ENCODE assay signal across 15 cellular contexts in the genomic region with DNA sequence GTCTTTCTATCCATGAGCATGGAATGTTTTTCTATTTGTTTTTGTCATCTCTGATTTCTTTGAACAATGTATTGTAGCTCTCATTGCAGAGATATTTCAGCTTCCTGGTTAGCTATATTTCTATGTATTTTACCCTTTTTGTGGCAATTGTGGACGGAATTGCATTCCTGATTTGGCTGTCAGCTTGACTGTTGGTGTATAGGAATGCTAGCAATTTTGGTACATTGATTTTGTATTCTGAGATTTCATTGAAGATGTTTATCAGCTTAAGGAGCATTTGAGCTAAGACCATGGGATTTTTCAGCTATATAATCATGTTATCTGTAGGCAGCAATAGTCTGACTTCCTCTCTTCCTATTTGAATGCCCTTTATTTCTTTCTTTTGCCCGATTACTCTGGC.
DNase-seq lines count a peak whose midpoint lies in the region; ATAC-seq and TF ChIP-seq lines count a peak whose summit lies in the region.
"Had no signal": no experiment of that assay in that cellular context is flagged by ENCODE, and none has a peak within 500 bp of the region (broad histone marks: within the 10 kb centered on the region; RNA-seq: fewer than 3 reads in every experiment).

No MANE protein-coding gene starts in this region.

- CTCF ChIA-PET in activated naive CD4-positive, alpha-beta T cell treated with anti-CD3 and anti-CD28 coated beads, Interleukin-2, amount 10 ng/mL, durations not matched to agents 7 days and 5 days (lab: Charles Lee) = no interaction called here

- no peaks in the 10 kb centered on the region for H4K20me1 ChIP-seq in smooth muscle cell (ENCODE audit: low read depth)

- H3F3A ChIP-seq in smooth muscle cell (ENCODE audit: low read depth) = no peaks in the 10 kb centered on the region

- peak overlapping the region; percentile 0 for H2AFZ ChIP-seq in smooth muscle cell (ENCODE audit: low read depth)

- H3K27me3 Mint-ChIP-seq in stimulated activated naive CD8-positive, alpha-beta T cell treated with anti-CD3 and anti-CD28 coated beads, Interleukin-15, amount 100 ng/mL, for 72 hours = no peaks in the 10 kb centered on the region
- no peaks in the 10 kb centered on the region for H3K27me3 Mint-ChIP-seq in activated naive CD4-positive, alpha-beta T cell treated with anti-CD3 and anti-CD28 coated beads, Interleukin-2, amount 10 ng/mL, durations not matched to agents 7 days and 5 days
- H3K27me3 Mint-ChIP-seq: IgD-negative memory B cell had no signal

- DNase-seq in ELR (ENCODE audit: low read depth) = peak; percentile 4
- peak in 1 of 2 experiments; percentile 43 for DNase-seq in SJSA1 (ENCODE audit: low read depth in 1 of 2, low spot score in 2 of 2)
- peak; percentile 55 for DNase-seq in astrocyte of the spinal cord (ENCODE audit: low read depth, low spot score)
- no peak for DNase-seq in smooth muscle cell (lab: John Stamatoyannopoulos, UW; ENCODE audit: unreplicated experiment)
- no peak for DNase-seq in stimulated activated naive CD8-positive, alpha-beta T cell treated with anti-CD3 and anti-CD28 coated beads, Interleukin-15, amount 100 ng/mL, for 72 hours
- no peak for DNase-seq in activated naive CD4-positive, alpha-beta T cell treated with anti-CD3 and anti-CD28 coated beads, Interleukin-2, amount 10 ng/mL, durations not matched to agents 7 days and 5 days
- DNase-seq in NCI-H2081 (lab: John Stamatoyannopoulos, UW) = no peak
- DNase-seq: CD8-positive, alpha-beta T cell; COR-L47; DND-41; HCEC 1CT; HFFc6 had no signal

- no peak overlapping the region for H3K4me3 ChIP-seq in SJSA1
- H3K4me3 ChIP-seq in astrocyte of the spinal cord (ENCODE audit: low read depth, low read length) = no peak overlapping the region
- no peak overlapping the region for H3K4me3 ChIP-seq in smooth muscle cell

- no peak for TF ChIP-seq CTCF in astrocyte of the spinal cord (IDR thresholded peaks at IDR 0.05; ENCODE audit: low read depth, low read length)
- TF ChIP-seq CTCF in smooth muscle cell (IDR thresholded peaks at IDR 0.05; ENCODE audit: borderline replicate concordance, insufficient read depth, poor library complexity, severe bottlenecking) = no peak

- no peaks in the 10 kb centered on the region; the same call in 1 of the 2 replicates for H3K4me1 ChIP-seq in SJSA1 (replicated peaks)
- H3K4me1 ChIP-seq in smooth muscle cell (ENCODE audit: low read depth) = peaks cover 11% of the 10 kb centered on the region

- ATAC-seq in stimulated activated naive CD8-positive, alpha-beta T cell treated with anti-CD3 and anti-CD28 coated beads, Interleukin-15, amount 100 ng/mL, for 72 hours = no peak
- ATAC-seq: CD8-positive, alpha-beta T cell had no signal

- H3K27ac ChIP-seq in SJSA1 (peak overlapping the region; percentile 76), smooth muscle cell (ENCODE audit: low read depth) (peak overlapping the region; percentile 22)
- H3K27ac ChIP-seq: HL-60 had no signal

- no peaks in the 10 kb centered on the region for H3K9me3 ChIP-seq in SJSA1 (replicated peaks)
- H3K9me3 ChIP-seq in smooth muscle cell (replicated peaks; ENCODE audit: low read depth) = no peaks in the 10 kb centered on the region

- H3K9ac ChIP-seq in smooth muscle cell (ENCODE audit: low read depth) = no peak overlapping the region

- no peaks in the 10 kb centered on the region for H3K79me2 ChIP-seq in smooth muscle cell (ENCODE audit: low read depth)

- H3K9me3 Mint-ChIP-seq in stimulated activated naive CD8-positive, alpha-beta T cell treated with anti-CD3 and anti-CD28 coated beads, Interleukin-15, amount 100 ng/mL, for 72 hours = peaks cover 0 to 15% of the 10 kb centered on the region in 2 donors
- H3K9me3 Mint-ChIP-seq in activated naive CD4-positive, alpha-beta T cell treated with anti-CD3 and anti-CD28 coated beads, Interleukin-2, amount 10 ng/mL, durations not matched to agents 7 days and 5 days = no peaks in the 10 kb centered on the region

- no peak overlapping the region for H3K4me3 Mint-ChIP-seq in stimulated activated naive CD8-positive, alpha-beta T cell treated with anti-CD3 and anti-CD28 coated beads, Interleukin-15, amount 100 ng/mL, for 72 hours
- H3K4me3 Mint-ChIP-seq in activated naive CD4-positive, alpha-beta T cell treated with anti-CD3 and anti-CD28 coated beads, Interleukin-2, amount 10 ng/mL, durations not matched to agents 7 days and 5 days = no peak overlapping the region
- H3K4me3 Mint-ChIP-seq: CD14-positive monocyte; CD8-positive, alpha-beta T cell; HFFc6; IgD-negative memory B cell had no signal

- no peaks in the 10 kb centered on the region for H3K4me1 Mint-ChIP-seq in stimulated activated naive CD8-positive, alpha-beta T cell treated with anti-CD3 and anti-CD28 coated beads, Interleukin-15, amount 100 ng/mL, for 72 hours
- no peaks in the 10 kb centered on the region for H3K4me1 Mint-ChIP-seq in activated naive CD4-positive, alpha-beta T cell treated with anti-CD3 and anti-CD28 coated beads, Interleukin-2, amount 10 ng/mL, durations not matched to agents 7 days and 5 days
- H3K4me1 Mint-ChIP-seq: CD14-positive monocyte, IgD-negative memory B cell had no signal

- peak overlapping the region; percentile 34 for H3K4me2 ChIP-seq in smooth muscle cell

- H3K36me3 ChIP-seq in SJSA1 (no peaks in the 10 kb centered on the region), smooth muscle cell (ENCODE audit: low read depth) (no peaks in the 10 kb centered on the region)

- H3K27me3 ChIP-seq in SJSA1 (replicated peaks) = no peaks in the 10 kb centered on the region
- no peaks in the 10 kb centered on the region for H3K27me3 ChIP-seq in smooth muscle cell (ENCODE audit: low read depth)

- in situ Hi-C loops in astrocyte of the spinal cord (cut with HindIII; ENCODE audit: low sequenced_read_pairs) = no loop called here

- 42% methylated on average over 2 of the region's 2 CpGs for WGBS in smooth muscle cell (ENCODE audit: low lambda C conversion rate)

- no peaks in the 10 kb centered on the region for H3K36me3 Mint-ChIP-seq in activated naive CD4-positive, alpha-beta T cell treated with anti-CD3 and anti-CD28 coated beads, Interleukin-2, amount 10 ng/mL, durations not matched to agents 7 days and 5 days
- H3K36me3 Mint-ChIP-seq: CD14-positive monocyte; CD8-positive, alpha-beta T cell had no signal

- H3K27ac Mint-ChIP-seq in stimulated activated naive CD8-positive, alpha-beta T cell treated with anti-CD3 and anti-CD28 coated beads, Interleukin-15, amount 100 ng/mL, for 72 hours = no peak overlapping the region
- no peak overlapping the region for H3K27ac Mint-ChIP-seq in activated naive CD4-positive, alpha-beta T cell treated with anti-CD3 and anti-CD28 coated beads, Interleukin-2, amount 10 ng/mL, durations not matched to agents 7 days and 5 days
- H3K27ac Mint-ChIP-seq: CD14-positive monocyte; CD8-positive, alpha-beta T cell; HFFc6; IgD-negative memory B cell had no signal

Comparison
In these comparisons a context has a peak if more than half of its experiments do, and no peak if none do; other contexts are left out.
1. DNase-seq: peak in ELR (single experiment) and astrocyte of the spinal cord (single experiment); none in smooth muscle cell (single experiment), stimulated activated naive CD8-positive, alpha-beta T cell treated with anti-CD3 and anti-CD28 coated beads, Interleukin-15, amount 100 ng/mL, for 72 hours (0 of 2), activated naive CD4-positive, alpha-beta T cell treated with anti-CD3 and anti-CD28 coated beads, Interleukin-2, amount 10 ng/mL, durations not matched to agents 7 days and 5 days (single experiment) and NCI-H2081 (0 of 2).